Comparison of ENCODE assay signal across 13 cellular contexts in the genomic region with DNA sequence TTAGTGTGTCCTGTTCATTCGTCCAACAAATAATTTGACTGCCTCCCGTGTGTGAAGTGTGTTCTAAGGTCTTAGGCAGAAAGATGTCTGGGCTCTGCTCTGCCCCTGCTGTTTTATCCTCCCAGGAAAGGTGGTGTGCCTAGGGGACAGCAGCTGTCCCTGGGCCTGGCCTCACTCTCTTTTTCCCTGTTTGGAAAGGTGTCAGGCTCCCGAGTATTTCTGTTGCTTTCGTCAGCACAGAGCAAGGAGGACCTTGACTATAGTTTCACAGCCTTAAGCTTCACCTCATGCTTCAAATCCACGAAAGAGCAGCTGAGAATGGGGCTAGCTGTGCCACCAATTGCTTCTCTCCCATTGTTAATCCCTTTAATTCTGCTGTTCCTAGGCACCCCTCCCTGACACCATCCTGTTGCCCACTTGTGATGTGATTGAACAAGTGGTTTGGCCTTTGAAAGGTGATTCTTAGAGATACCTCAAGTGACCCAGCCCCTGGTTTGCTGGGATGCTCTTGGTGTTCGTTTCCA. TPM values are rescaled to one million over a fixed set of nuclear protein-coding genes. Genes with fewer than 3 reads are reported as not detected.
DNase-seq lines count a peak whose midpoint lies in the region; ATAC-seq and TF ChIP-seq lines count a peak whose summit lies in the region.
"Had no signal": no experiment of that assay in that cellular context is flagged by ENCODE, and none has a peak within 500 bp of the region (broad histone marks: within the 10 kb centered on the region; RNA-seq: fewer than 3 reads in every experiment).

No MANE protein-coding gene starts in this region.

- ATAC-seq in HG02571 (IDR thresholded peaks at IDR 0.05; ENCODE audit: unreplicated experiment) (no peak), GM19397 (IDR thresholded peaks at IDR 0.05; ENCODE audit: unreplicated experiment) (no peak)
- ATAC-seq: CD8-positive, alpha-beta T cell had no signal

- no peak overlapping the region for H3K4ac ChIP-seq in mesendoderm (ENCODE audit: low read depth, low read length)

- H3K4me3 ChIP-seq in HEK293 (ENCODE audit: low read depth, low read length) (no peak overlapping the region), mesendoderm (ENCODE audit: low read length) (no peak overlapping the region), skeletal muscle tissue (ENCODE audit: low read length in 3 of 3) (no peak overlapping the region)

- H3K79me2 ChIP-seq in mesendoderm (ENCODE audit: control insufficient read depth, insufficient read depth, low read length): no peaks in the 10 kb centered on the region

- DNase-seq in NCI-H82 treated with DMSO at 0.1 percent for 48 hours (lab: John Stamatoyannopoulos, UW; ENCODE audit: unreplicated experiment) (peak; percentile 43), mesendoderm (peak; percentile 12), SKM-1 treated with dmso at 0.1 percent for 144 hours (lab: John Stamatoyannopoulos, UW; ENCODE audit: unreplicated experiment) (no peak)
- DNase-seq: CD8-positive, alpha-beta T cell; IMR-90; Kasumi-1; NCI-H187 treated with DMSO at 0.1 percent for 48 hours; NCI-H774; SHP77 treated with DMSO at 0.1 percent for 48 hours had no signal

- no peak overlapping the region for H3K18ac ChIP-seq in mesendoderm (ENCODE audit: low read length)

- H4K5ac ChIP-seq in mesendoderm (ENCODE audit: low read length): no peak overlapping the region

- no peak overlapping the region for H3K4me2 ChIP-seq in mesendoderm (ENCODE audit: low read length)

- no peak overlapping the region for H2BK15ac ChIP-seq in mesendoderm (replicated peaks; ENCODE audit: low read depth)

- POLR2A ChIA-PET in HEK293 (lab: Yijun Ruan, JAX): no interaction called here

- no peak for TF ChIP-seq CTCF in HEK293 (tag by site-specific recombination; IDR thresholded peaks at IDR 0.05)

- H3K9me3 ChIP-seq in HEK293 (ENCODE audit: control insufficient read depth, insufficient read depth, low read depth, low read length): no peaks in the 10 kb centered on the region
- H3K9me3 ChIP-seq in skeletal muscle tissue (ENCODE audit: control insufficient read depth in 3 of 3, low read length in 3 of 3): no peaks in the 10 kb centered on the region

- H2BK120ac ChIP-seq in mesendoderm (ENCODE audit: low read depth, low read length): no peak overlapping the region

- no peak overlapping the region for H3K9ac ChIP-seq in mesendoderm (ENCODE audit: low read length)
- no peak overlapping the region for H3K9ac ChIP-seq in skeletal muscle tissue (ENCODE audit: low read depth in 1 of 3, low read length in 3 of 3)

- H3K23ac ChIP-seq in mesendoderm (ENCODE audit: low read length): no peak overlapping the region

- H3K79me1 ChIP-seq in mesendoderm (ENCODE audit: low read length): no peaks in the 10 kb centered on the region

- no peak overlapping the region for H2BK5ac ChIP-seq in mesendoderm (ENCODE audit: low read length)

- CTCF ChIA-PET in HEK293 (lab: Yijun Ruan, JAX): interaction anchor here (0.5 to 0.7 kb wide), 3 partner anchors 7 to 120 kb away, joined by 3 to 5 read pairs (median 3); no protein-coding TSS in a partner anchor

- H3K4me1 ChIP-seq in HEK293 (ENCODE audit: control insufficient read depth, insufficient read depth, low read length) (0 out of 2 replicates have a peak, but pooled peaks cover 3% of the 10 kb centered on the region), mesendoderm (ENCODE audit: control insufficient read depth, low read depth, low read length) (no peaks in the 10 kb centered on the region), skeletal muscle tissue (ENCODE audit: control insufficient read depth in 3 of 3, insufficient read depth in 3 of 3, low read length in 3 of 3) (peaks cover 3 to 15% (median 7%) of the 10 kb centered on the region in 3 donors)

- no CpG with 5 or more reads among the region's 6 CpGs for WGBS in mesendoderm (ENCODE audit: extremely low coverage, insufficient coverage, low lambda C conversion rate)

- H2AK5ac ChIP-seq in mesendoderm (ENCODE audit: low read length): no peak overlapping the region

- H3K27me3 ChIP-seq in mesendoderm (ENCODE audit: insufficient read depth, low read length, poor library complexity): no peaks in the 10 kb centered on the region
- H3K27me3 ChIP-seq in skeletal muscle tissue (ENCODE audit: control insufficient read depth in 3 of 3, insufficient read depth in 3 of 3, low read length in 3 of 3): no peaks in the 10 kb centered on the region

- no peak overlapping the region for H4K8ac ChIP-seq in mesendoderm (ENCODE audit: low read depth, low read length)

- H3K36me3 ChIP-seq in HEK293 (ENCODE audit: control insufficient read depth in 2 of 2, insufficient read depth in 1 of 2, low read length in 2 of 2): no peaks in the 10 kb centered on the region
- no peaks in the 10 kb centered on the region for H3K36me3 ChIP-seq in mesendoderm (ENCODE audit: control insufficient read depth, insufficient read depth, low read length)
- no peaks in the 10 kb centered on the region for H3K36me3 ChIP-seq in skeletal muscle tissue (ENCODE audit: control insufficient read depth in 3 of 3, insufficient read depth in 3 of 3, low read length in 3 of 3)

- H3K56ac ChIP-seq in mesendoderm (ENCODE audit: low read length): no peak overlapping the region

- H3K27ac ChIP-seq in HEK293 (ENCODE audit: extremely low read depth, low read depth, low read length) (no peak overlapping the region), mesendoderm (ENCODE audit: low read depth, low read length) (no peak overlapping the region), skeletal muscle tissue (ENCODE audit: low read depth, low read length) (peak overlapping the region; percentile 51)

TF ChIP-seq in HEK293, 187 proteins besides CTCF, POLR2A, EP300 and RAD21:
- 0 out of 2 replicates have a peak, but pooled peaks have one; percentile 35 for TF ChIP-seq SCRT2 (tag by site-specific recombination; IDR thresholded peaks at IDR 0.05)
- peak; percentile 53 for TF ChIP-seq ZNF341 (tag by site-specific recombination; IDR thresholded peaks at IDR 0.05; ENCODE audit: low read depth)
- TF ChIP-seq ZNF302 (tag by site-specific recombination; IDR thresholded peaks at IDR 0.05; ENCODE audit: low read depth): no peak

RNA-seq across cellular contexts. Expression of gene TGFB3, which starts 54.2 kb away (rescaled TPM):
- 1.5 TPM for polyA plus RNA-seq in mesendoderm (2013, experiment 1 of 2)
- 0.52 TPM for polyA plus RNA-seq in mesendoderm (2013, experiment 2 of 2)
- total RNA-seq in skeletal muscle tissue: 58.5 TPM

RNA-seq across cellular contexts. Expression of gene IFT43, which starts 57.9 kb away (rescaled TPM):
- 10.3 TPM for polyA plus RNA-seq in mesendoderm (2013, experiment 1 of 2)
- polyA plus RNA-seq in mesendoderm (2013, experiment 2 of 2): 10.4 TPM
- total RNA-seq in skeletal muscle tissue: 18.3 TPM
